9 cellular contexts compared by ENCODE assay signal in the genomic region with DNA sequence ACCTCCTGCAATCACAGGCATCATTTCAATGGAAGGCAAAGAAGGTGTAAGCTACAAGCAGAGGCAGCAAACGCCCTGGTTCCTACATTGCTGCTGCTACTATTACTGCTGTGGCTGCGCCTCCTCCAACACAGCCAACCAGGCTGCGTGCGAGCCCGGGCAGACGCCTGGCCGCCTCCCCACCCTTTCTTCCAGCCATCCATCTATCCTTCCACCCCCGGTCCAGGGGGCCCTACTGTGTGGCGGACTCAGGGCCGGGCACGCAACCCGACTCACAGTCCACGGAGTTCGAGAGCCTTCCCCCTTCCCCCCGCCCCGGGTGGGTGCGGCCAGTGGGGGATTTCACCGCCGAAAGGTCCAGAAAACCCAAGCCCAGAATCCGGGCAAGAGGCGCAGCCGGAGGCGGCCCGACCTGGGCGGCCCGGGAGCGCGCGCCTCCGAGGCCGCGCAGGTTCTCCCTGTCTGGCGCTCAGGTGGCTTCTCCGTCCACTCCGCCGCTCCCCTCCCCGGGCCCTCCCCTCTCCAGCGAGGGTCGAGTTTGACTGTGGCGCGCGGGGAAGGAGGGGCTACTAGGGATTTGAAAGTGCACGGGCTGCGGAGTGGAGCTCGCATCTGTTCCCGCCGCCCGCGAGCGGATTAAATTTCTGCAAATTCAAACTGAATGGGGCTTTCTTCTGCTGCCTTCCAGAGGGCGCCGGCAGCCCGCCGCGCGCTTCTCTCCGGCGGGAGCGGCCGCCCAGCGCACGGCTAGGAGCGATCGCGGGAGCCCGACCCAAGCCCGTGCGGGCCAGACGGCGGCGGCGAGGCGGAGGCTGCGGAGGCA. TPM values are rescaled to one million over a fixed set of nuclear protein-coding genes. Genes with fewer than 3 reads are reported as not detected.
DNase-seq lines count a peak whose midpoint lies in the region; ATAC-seq, FAIRE-seq and TF ChIP-seq lines count a peak whose summit lies in the region.
"Had no signal": no experiment of that assay in that cellular context is flagged by ENCODE, and none has a peak within 500 bp of the region (broad histone marks: within the 10 kb centered on the region; RNA-seq: fewer than 3 reads in every experiment).

TSS of gene HUNK (plus strand) at position 569 of the 823 bp plus-strand sequence. CDS start 655 bp downstream, outside the sequence.

- peak; percentile 73 for ATAC-seq in mucosa of descending colon
- ATAC-seq in GM18858 (IDR thresholded peaks at IDR 0.05; ENCODE audit: unreplicated experiment): no peak
- ATAC-seq in GM19324 (IDR thresholded peaks at IDR 0.05; ENCODE audit: low FRiP score, unreplicated experiment): no peak

- H3K4me3 Mint-ChIP-seq in Calu3 (ENCODE audit: low read depth, unreplicated experiment): peak within 1 kb of the TSS; percentile 87

- H3K27me3 Mint-ChIP-seq in Calu3 (ENCODE audit: unreplicated experiment): no peaks in the 10 kb centered on the region

- no peaks in the 10 kb centered on the region for H3K27me3 ChIP-seq in SU-DHL-6 (ENCODE audit: low read length)
- H3K27me3 ChIP-seq in endothelial cell of umbilical vein (ENCODE audit: control insufficient read depth in 2 of 2, insufficient read depth in 2 of 2, low read length in 2 of 2): peaks cover 27 to 44% of the 10 kb centered on the region in 2 experiments

- H3F3A ChIP-seq in SU-DHL-6 (ENCODE audit: insufficient read depth): no peaks in the 10 kb centered on the region

- no peak within 1 kb of the TSS for H3K27ac Mint-ChIP-seq in Calu3 (ENCODE audit: unreplicated experiment)

- H3K4me3 ChIP-seq in SU-DHL-6 (ENCODE audit: insufficient read depth, low read length, poor library complexity, severe bottlenecking) (peak within 1 kb of the TSS; percentile 65), endothelial cell of umbilical vein (replicated peaks in 1 of 3; ENCODE audit: insufficient read depth in 1 of 3, low read depth in 1 of 3, low read length in 3 of 3) (peak within 1 kb of the TSS in 1 of 3 experiments; percentile 29), mucosa of descending colon (peak within 1 kb of the TSS; percentile 34)

- no peaks in the 10 kb centered on the region for H3K9me3 ChIP-seq in SU-DHL-6 (ENCODE audit: insufficient read depth, low read length)
- H3K9me3 ChIP-seq in endothelial cell of umbilical vein (replicated peaks; ENCODE audit: control insufficient read depth, insufficient read depth, low read length): no peaks in the 10 kb centered on the region
- H3K9me3 ChIP-seq in mucosa of descending colon: no peaks in the 10 kb centered on the region

- in situ Hi-C loops in KBM-7 (cut with MboI; ENCODE audit: low pct_unique_long_range_greater_than_20kb, low sequenced_read_pairs): loop anchor here (25.0 kb wide), 1 partner anchor 390 kb away; no protein-coding TSS in a partner anchor

- peaks cover 8% of the 10 kb centered on the region for H3K4me1 ChIP-seq in endothelial cell of umbilical vein (ENCODE audit: control insufficient read depth, extremely low read depth, insufficient read depth, low read length)
- peaks cover 4% of the 10 kb centered on the region for H3K4me1 ChIP-seq in mucosa of descending colon (ENCODE audit: low read depth)

- H3K27ac ChIP-seq in SU-DHL-6 (ENCODE audit: low read depth, low read length) (no peak within 1 kb of the TSS), endothelial cell of umbilical vein (ENCODE audit: insufficient read depth, low read depth, low read length) (no peak within 1 kb of the TSS)

- H3K4me2 ChIP-seq in SU-DHL-6 (ENCODE audit: low read depth, low read length, poor library complexity, severe bottlenecking) (peak within 1 kb of the TSS; percentile 71), endothelial cell of umbilical vein (ENCODE audit: insufficient read depth, low read length) (no peak within 1 kb of the TSS)

- H3K9ac ChIP-seq in SU-DHL-6 (ENCODE audit: low read length) (peak within 1 kb of the TSS; percentile 68), endothelial cell of umbilical vein (replicated peaks; ENCODE audit: extremely low read depth, insufficient read depth, low read length) (no peak within 1 kb of the TSS)

- DNase-seq in Calu3 (peak; percentile 42), KBM-7 (peak; percentile 55), endothelial cell of umbilical vein (ENCODE audit: low read depth, low spot score) (no peak), mucosa of descending colon (peak; percentile 62 to 76 (median 66)), ureter (ENCODE audit: low spot score) (peak; percentile 45)

- no peaks in the 10 kb centered on the region for H3K9me2 ChIP-seq in SU-DHL-6 (replicated peaks; ENCODE audit: insufficient read depth, low read length)

- H3K9me3 Mint-ChIP-seq in Calu3 (ENCODE audit: low read depth, unreplicated experiment): no peaks in the 10 kb centered on the region

- no peaks in the 10 kb centered on the region for H4K20me1 ChIP-seq in SU-DHL-6 (ENCODE audit: low read depth, low read length)
- no peaks in the 10 kb centered on the region for H4K20me1 ChIP-seq in endothelial cell of umbilical vein (replicated peaks; ENCODE audit: control insufficient read depth, extremely low read depth, insufficient read depth, low read length)

- peak within 1 kb of the TSS; percentile 86 for H2AFZ ChIP-seq in SU-DHL-6 (ENCODE audit: low read depth, low read length, severe bottlenecking)
- H2AFZ ChIP-seq in endothelial cell of umbilical vein (ENCODE audit: low read depth, low read length): peak within 1 kb of the TSS; percentile 11

- dilution Hi-C loops in endothelial cell of umbilical vein (cut with MboI; ENCODE audit: extremely low pct_ligation_motif_present, low sequenced_read_pairs): no loop called here

- H3K36me3 ChIP-seq in SU-DHL-6 (ENCODE audit: low read length) (no peaks in the 10 kb centered on the region), endothelial cell of umbilical vein (ENCODE audit: control insufficient read depth in 2 of 2, extremely low read depth in 1 of 2, insufficient read depth in 2 of 2, low read length in 2 of 2) (no peaks in the 10 kb centered on the region), mucosa of descending colon (ENCODE audit: low read depth) (no peaks in the 10 kb centered on the region)

- peaks cover 11% of the 10 kb centered on the region for H3K36me3 Mint-ChIP-seq in Calu3 (ENCODE audit: insufficient read depth, unreplicated experiment)

- H3K9me1 ChIP-seq in endothelial cell of umbilical vein (replicated peaks; ENCODE audit: control insufficient read depth, extremely low read depth, insufficient read depth, low read length): no peaks in the 10 kb centered on the region

- CTCF ChIA-PET in Calu3 (lab: Charles Lee): interaction anchor here (0.6 kb wide), 1 partner anchor 463 kb away, joined by 3 read pairs; no protein-coding TSS in a partner anchor
- CTCF ChIA-PET in endothelial cell of umbilical vein (lab: Charles Lee): interaction anchor here (1.2 to 11.5 kb wide), 2 partner anchors 10 to 385 kb away, joined by 3 to 208 read pairs; no protein-coding TSS in a partner anchor

- H3K79me2 ChIP-seq in SU-DHL-6 (ENCODE audit: insufficient read depth, low read length) (no peaks in the 10 kb centered on the region), endothelial cell of umbilical vein (ENCODE audit: control insufficient read depth, insufficient read depth, low read length) (no peaks in the 10 kb centered on the region)

- POLR2A ChIA-PET in endothelial cell of umbilical vein (lab: Charles Lee): no interaction called here

- FAIRE-seq in endothelial cell of umbilical vein (lab: Jason Lieb, UNC): no peak

- no peak for TF ChIP-seq POLR2A in endothelial cell of umbilical vein (IDR thresholded peaks at IDR 0.05; ENCODE audit: low read depth, low read length)

- intact Hi-C loops in Calu3 (cut with micrococcal nuclease; ENCODE audit: unreplicated experiment): no loop called here
- intact Hi-C loops in endothelial cell of umbilical vein (cut with micrococcal nuclease): no loop called here
- intact Hi-C loops in mucosa of descending colon (cut with DNase I, micrococcal nuclease): no loop called here

- no TSS peak for BruUV-seq in Calu3 (replicated peaks; lab: Mats Ljungman, UMichigan)
- BruUV-seq in endothelial cell of umbilical vein (replicated peaks; lab: Mats Ljungman, UMichigan): no TSS peak

- TF ChIP-seq CTCF in Calu3 (IDR thresholded peaks at IDR 0.05; ENCODE audit: unreplicated experiment): no peak
- TF ChIP-seq CTCF in SU-DHL-6 (IDR thresholded peaks at IDR 0.05; ENCODE audit: insufficient read depth, low read length, poor library complexity, severe bottlenecking): no peak
- no peak for TF ChIP-seq CTCF in endothelial cell of umbilical vein (IDR thresholded peaks at IDR 0.05; ENCODE audit: extremely low read depth in 1 of 2, insufficient read depth in 1 of 2, low read depth in 1 of 2, low read length in 2 of 2)
- TF ChIP-seq CTCF in mucosa of descending colon (IDR thresholded peaks at IDR 0.05): no peak

- H3K4me1 Mint-ChIP-seq in Calu3 (ENCODE audit: low read depth, unreplicated experiment): peaks cover 6% of the 10 kb centered on the region

TF ChIP-seq in endothelial cell of umbilical vein, 7 proteins besides CTCF, POLR2A, EP300 and RAD21:
- TF ChIP-seq MYC (IDR thresholded peaks at IDR 0.05; ENCODE audit: low read depth, low read length) (no peak), GATA2 (IDR thresholded peaks at IDR 0.05; ENCODE audit: insufficient read depth, insufficient read length, low read depth, low read length) (no peak), POLR2AphosphoS5 (IDR thresholded peaks at IDR 0.05; ENCODE audit: insufficient read depth, low read depth, low read length) (no peak), JUN (IDR thresholded peaks at IDR 0.05; ENCODE audit: borderline replicate concordance, insufficient read depth, insufficient read length, low read depth) (no peak), EZH2 (IDR thresholded peaks at IDR 0.05; ENCODE audit: borderline replicate concordance, low read depth, low read length, severe bottlenecking) (peak; percentile 56), FOS (IDR thresholded peaks at IDR 0.05; ENCODE audit: borderline replicate concordance, insufficient read depth, low read length) (no peak)
- TF ChIP-seq, protein P1, sequence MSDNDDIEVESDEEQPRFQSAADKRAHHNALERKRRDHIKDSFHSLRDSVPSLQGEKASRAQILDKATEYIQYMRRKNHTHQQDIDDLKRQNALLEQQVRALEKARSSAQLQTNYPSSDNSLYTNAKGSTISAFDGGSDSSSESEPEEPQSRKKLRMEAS (IDR thresholded peaks at IDR 0.05; ENCODE audit: insufficient read depth, insufficient read length): no peak

RNA-seq across cellular contexts. Expression of gene HUNK, which starts in this region (rescaled TPM):
- total RNA-seq in Calu3 (2022): 2.3 and 5.0 TPM in 2 replicates
- total RNA-seq in endothelial cell of umbilical vein: not detected in 2 replicates
- not detected in 2 replicates for polyA plus RNA-seq in endothelial cell of umbilical vein
- 0.01 and 0.13 TPM in 2 replicates for polyA plus RNA-seq in endothelial cell of umbilical vein (2011; cell fraction: cytosol; rRNA removed)
- not detected in 2 replicates for polyA plus RNA-seq in endothelial cell of umbilical vein (2011; cell fraction: nucleus; rRNA removed)
- 0.01 TPM in 1 of 2 replicates, not detected in the other for polyA plus RNA-seq in endothelial cell of umbilical vein (2012)
- not detected in 2 replicates for polyA minus RNA-seq in endothelial cell of umbilical vein
- not detected for polyA minus RNA-seq in endothelial cell of umbilical vein (2011; cell fraction: cytosol; rRNA and poly(A)+ RNA removed)
- not detected in 2 replicates for polyA minus RNA-seq in endothelial cell of umbilical vein (2011; cell fraction: nucleus; rRNA and poly(A)+ RNA removed)
- total RNA-seq in mucosa of descending colon: 10 to 100 TPM in 2 of 3 donors, 1 to 10 TPM in 1; 3.8 to 12.3 (median 11.0) TPM
- total RNA-seq in ureter: 4.5 TPM
- total RNA-seq: LHCN-M2 had no signal
